16 cellular contexts compared by ENCODE assay signal in genomic region chr7:3518546-3518945, GRCh38.
"Had no signal": no experiment of that assay in that cellular context is flagged by ENCODE, and none has a peak within 500 bp of the region (broad histone marks: within the 10 kb centered on the region; RNA-seq: fewer than 3 reads in every experiment).

No MANE protein-coding gene starts in this region.

- H3K36me3 ChIP-seq: colonic mucosa, transverse colon had no signal

- H3K36me3 Mint-ChIP-seq: activated naive CD8-positive, alpha-beta T cell treated with anti-CD3 and anti-CD28 coated beads for 36 hours; stimulated activated effector memory CD8-positive, alpha-beta T cell treated with anti-CD3 and anti-CD28 coated beads, Interleukin-12 subunit alpha, Interleukin-12 subunit beta, amount 100 ng/mL, for 72 hours had no signal

- FAIRE-seq: small intestine had no signal

- H3K9me3 Mint-ChIP-seq: activated naive CD8-positive, alpha-beta T cell treated with anti-CD3 and anti-CD28 coated beads for 36 hours; stimulated activated effector memory CD8-positive, alpha-beta T cell treated with anti-CD3 and anti-CD28 coated beads, Interleukin-12 subunit alpha, Interleukin-12 subunit beta, amount 100 ng/mL, for 72 hours had no signal

- H3K27me3 Mint-ChIP-seq: activated naive CD8-positive, alpha-beta T cell treated with anti-CD3 and anti-CD28 coated beads for 36 hours had no signal

- H3K27ac ChIP-seq: colonic mucosa, epithelial cell of prostate, transverse colon had no signal

- H3K4me3 ChIP-seq: colonic mucosa, transverse colon had no signal

- DNase-seq: activated CD4-positive, alpha-beta T cell treated with anti-CD3 and anti-CD28 coated beads, Interleukin-2, amount 50 U/mL, for 4 hours; activated CD4-positive, CD25-positive, alpha-beta regulatory T cell treated with anti-CD3 and anti-CD28 coated beads, Interleukin-2, amount 50 U/mL, for 72 hours; activated gamma-delta T cell; activated naive CD8-positive, alpha-beta T cell treated with anti-CD3 and anti-CD28 coated beads for 36 hours; activated T-cell treated with anti-CD3 and anti-CD28 coated beads, Interleukin-2, amount 50 U/mL, for 48 hours; aorta; colonic mucosa; effector memory CD4-positive, alpha-beta T cell; hypothalamus; kidney glomerular epithelial cell; midbrain; small intestine; T-helper 2 cell; transverse colon had no signal

- H3K27me3 ChIP-seq: colonic mucosa, transverse colon had no signal

- H3K4me3 Mint-ChIP-seq: activated naive CD8-positive, alpha-beta T cell treated with anti-CD3 and anti-CD28 coated beads for 36 hours; stimulated activated effector memory CD8-positive, alpha-beta T cell treated with anti-CD3 and anti-CD28 coated beads, Interleukin-12 subunit alpha, Interleukin-12 subunit beta, amount 100 ng/mL, for 72 hours had no signal

- H3K4me1 Mint-ChIP-seq: activated naive CD8-positive, alpha-beta T cell treated with anti-CD3 and anti-CD28 coated beads for 36 hours; stimulated activated effector memory CD8-positive, alpha-beta T cell treated with anti-CD3 and anti-CD28 coated beads, Interleukin-12 subunit alpha, Interleukin-12 subunit beta, amount 100 ng/mL, for 72 hours had no signal

- H3K27ac Mint-ChIP-seq: activated naive CD8-positive, alpha-beta T cell treated with anti-CD3 and anti-CD28 coated beads for 36 hours; stimulated activated effector memory CD8-positive, alpha-beta T cell treated with anti-CD3 and anti-CD28 coated beads, Interleukin-12 subunit alpha, Interleukin-12 subunit beta, amount 100 ng/mL, for 72 hours had no signal

- H3K9me3 ChIP-seq: colonic mucosa, transverse colon had no signal

- H3K4me1 ChIP-seq: colonic mucosa had no signal
